8 cellular contexts compared by ENCODE assay signal in the genomic region with DNA sequence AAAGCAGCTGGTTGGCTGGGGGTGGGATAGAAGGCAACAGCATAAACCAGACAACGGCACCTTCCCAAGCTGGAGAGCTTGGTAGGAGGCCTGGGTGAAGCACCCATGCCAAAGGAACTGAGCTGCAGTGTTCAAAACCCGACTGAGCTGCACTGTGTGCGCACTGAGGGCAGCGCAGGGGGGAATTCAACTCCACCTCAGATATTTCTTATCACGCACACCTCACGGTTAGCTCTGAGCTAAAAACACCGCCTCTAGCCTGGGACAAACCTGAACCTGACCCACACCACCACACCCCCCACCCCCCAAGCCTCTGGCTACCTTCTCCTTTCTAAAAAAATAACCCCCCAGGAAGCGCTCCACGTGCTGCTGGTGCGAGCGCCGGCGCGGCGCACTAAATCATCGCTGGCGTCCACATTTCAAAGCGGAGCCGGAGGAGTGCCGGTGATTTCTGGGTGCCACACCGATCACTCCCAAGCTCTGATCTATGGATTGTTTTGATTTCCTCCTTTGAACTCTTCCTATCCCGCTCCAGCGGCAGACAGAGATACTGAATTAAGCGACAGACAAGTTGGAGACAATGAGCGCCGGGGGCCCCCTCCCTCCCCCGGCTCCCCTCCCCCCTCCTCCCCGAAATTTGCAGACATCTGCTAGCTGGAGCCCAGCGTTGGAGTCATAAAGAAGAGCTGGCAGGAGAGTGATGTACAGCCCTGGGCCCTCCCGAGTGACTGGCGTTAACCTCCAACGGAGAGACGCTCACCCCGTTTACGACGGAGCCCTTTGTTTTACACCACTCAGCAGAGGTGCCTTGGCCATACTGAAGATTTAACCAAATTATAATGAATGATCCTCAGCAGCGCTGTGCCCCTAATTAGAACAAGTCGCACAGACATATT.
A peak's percentile ranks its signal among the peaks of the same experiment; 100 is the strongest.
DNase-seq lines count a peak whose midpoint lies in the region; ATAC-seq, FAIRE-seq and TF ChIP-seq lines count a peak whose summit lies in the region.

No MANE protein-coding gene starts in this region.

- intact Hi-C loops in pancreas (cut with DNase I), result no loop called here

- H3K4me1 ChIP-seq in OCI-LY3 (ENCODE audit: low read length) (no peaks in the 10 kb centered on the region), foreskin keratinocyte (peaks cover 52% of the 10 kb centered on the region), pancreas (peaks cover 0 to 7% (median 3%) of the 10 kb centered on the region in 3 donors)

- H3K27me3 ChIP-seq in OCI-LY3 (ENCODE audit: low read depth, low read length) (peaks cover 74% of the 10 kb centered on the region), foreskin keratinocyte (no peaks in the 10 kb centered on the region), pancreas (peaks cover 0 to 22% (median 2%) of the 10 kb centered on the region in 4 donors)

- H3K9me3 ChIP-seq in OCI-LY3 (ENCODE audit: insufficient read depth, low read length) (no peaks in the 10 kb centered on the region), pancreas (no peaks in the 10 kb centered on the region)

- ATAC-seq in foreskin keratinocyte (peak; percentile 42), pancreas (peak; percentile 21 to 48 (median 42)), GM21423 (IDR thresholded peaks at IDR 0.05; ENCODE audit: unreplicated experiment) (no peak), GM21381 (IDR thresholded peaks at IDR 0.05; ENCODE audit: unreplicated experiment) (no peak), HG03439 (IDR thresholded peaks at IDR 0.05; ENCODE audit: unreplicated experiment) (no peak)

- peak overlapping the region; percentile 78 for H2AFZ ChIP-seq in OCI-LY3 (ENCODE audit: low read depth, low read length)

- H3K4me2 ChIP-seq in OCI-LY3 (ENCODE audit: low read length), result peak overlapping the region; percentile 60

- H3K9ac ChIP-seq in OCI-LY3 (ENCODE audit: low read length), result no peak overlapping the region

- peak overlapping the region; percentile 57 for H3K4me3 ChIP-seq in OCI-LY3 (ENCODE audit: low read length)
- H3K4me3 ChIP-seq in pancreas, result peak overlapping the region in 1 of 4 donors; percentile 25

- H3K27ac ChIP-seq in OCI-LY3 (ENCODE audit: low read length) (no peak overlapping the region), foreskin keratinocyte (no peak overlapping the region), pancreas (no peak overlapping the region)

- TF ChIP-seq CTCF in OCI-LY3 (IDR thresholded peaks at IDR 0.05; ENCODE audit: low read depth, low read length), result no peak
- TF ChIP-seq CTCF in foreskin keratinocyte (conservative IDR thresholded peaks at IDR 0.05), result no peak
- no peak for TF ChIP-seq CTCF in pancreas (IDR thresholded peaks at IDR 0.05)

- H4K20me1 ChIP-seq in OCI-LY3 (ENCODE audit: insufficient read depth, low read length), result no peaks in the 10 kb centered on the region

- no peaks in the 10 kb centered on the region for H3K79me2 ChIP-seq in OCI-LY3 (ENCODE audit: low read length)

- peak; percentile 26 for DNase-seq in ELF-1 (ENCODE audit: low read depth, low spot score)
- peak in 1 of 2 donors; percentile 17 for DNase-seq in foreskin keratinocyte
- DNase-seq in pancreas, result no peak
- no peak for DNase-seq in CD1c-positive myeloid dendritic cell (ENCODE audit: extremely low spot score)

- no peak for FAIRE-seq in pancreas (lab: Jason Lieb, UNC)

- no peaks in the 10 kb centered on the region for H3K36me3 ChIP-seq in OCI-LY3 (replicated peaks; ENCODE audit: low read depth, low read length)
- no peaks in the 10 kb centered on the region for H3K36me3 ChIP-seq in pancreas

- 7 to 8% methylated on average over 38 of the region's 38 CpGs for WGBS in pancreas, 2 donors

Comparison
In these comparisons a context has a peak if more than half of its experiments do, and no peak if none do; other contexts are left out.
1. ATAC-seq: peak in foreskin keratinocyte (single experiment) and pancreas (4 of 4); none in GM21423 (single experiment), GM21381 (single experiment) and HG03439 (single experiment).